7 cellular contexts compared by ENCODE assay signal in the genomic region with DNA sequence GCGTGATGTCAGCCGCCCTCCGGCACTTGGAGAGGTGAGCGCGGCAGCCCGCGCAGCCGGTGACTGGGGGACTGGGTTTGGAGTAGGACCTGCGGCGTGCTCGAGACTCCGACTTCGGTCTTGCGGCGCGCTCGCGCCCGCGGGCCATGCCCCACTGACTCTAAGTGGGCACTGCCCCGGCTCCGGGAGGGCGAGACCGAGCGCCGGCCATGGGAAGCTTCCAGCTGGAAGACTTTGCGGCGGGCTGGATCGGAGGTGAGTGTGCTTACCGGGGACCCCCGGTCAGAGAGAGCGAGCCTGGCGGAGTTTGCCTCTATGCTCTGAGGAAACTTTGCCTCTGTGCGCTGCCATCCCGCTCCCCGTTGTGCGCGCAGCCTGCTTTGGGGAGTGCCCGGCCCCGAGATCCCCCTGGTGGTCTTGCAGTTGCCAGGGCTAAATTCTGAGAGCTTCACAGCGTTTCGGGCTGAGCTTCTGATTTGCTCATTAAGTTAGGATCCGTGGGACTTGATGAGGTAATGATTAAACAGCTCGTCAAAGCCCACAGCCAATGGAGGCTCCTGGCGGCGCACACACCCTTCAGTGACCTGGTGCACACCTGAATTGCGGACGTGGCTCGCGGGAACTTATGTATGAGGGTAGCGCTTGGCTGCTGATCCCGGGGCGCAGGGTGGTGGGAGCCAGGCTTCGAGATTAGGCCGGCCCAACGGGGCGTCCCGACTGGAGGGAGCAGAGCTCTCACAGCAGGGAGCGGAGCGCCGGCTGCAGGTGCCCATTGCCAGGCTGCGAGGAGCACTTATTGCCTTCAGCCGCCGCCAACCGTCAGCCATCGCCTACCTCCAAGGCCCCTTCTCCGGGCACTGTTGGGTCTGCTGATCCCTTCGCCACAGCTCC. TPM values are rescaled to one million over a fixed set of nuclear protein-coding genes. Genes with fewer than 3 reads are reported as not detected.
DNase-seq lines count a peak whose midpoint lies in the region; ATAC-seq and TF ChIP-seq lines count a peak whose summit lies in the region.

A gene with protein sequence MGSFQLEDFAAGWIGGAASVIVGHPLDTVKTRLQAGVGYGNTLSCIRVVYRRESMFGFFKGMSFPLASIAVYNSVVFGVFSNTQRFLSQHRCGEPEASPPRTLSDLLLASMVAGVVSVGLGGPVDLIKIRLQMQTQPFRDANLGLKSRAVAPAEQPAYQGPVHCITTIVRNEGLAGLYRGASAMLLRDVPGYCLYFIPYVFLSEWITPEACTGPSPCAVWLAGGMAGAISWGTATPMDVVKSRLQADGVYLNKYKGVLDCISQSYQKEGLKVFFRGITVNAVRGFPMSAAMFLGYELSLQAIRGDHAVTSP (plus strand): TSS at position 25 of the 891 bp plus-strand sequence. CDS start 185 bp downstream, at position 210.

- H3K9me3 ChIP-seq in ectodermal cell (ENCODE audit: control insufficient read depth, low read length) (no peaks in the 10 kb centered on the region), mesodermal cell (ENCODE audit: control insufficient read depth, low read length) (peaks cover 8% of the 10 kb centered on the region), thyroid gland (no peaks in the 10 kb centered on the region)

- H3K27me3 ChIP-seq in ectodermal cell (ENCODE audit: control insufficient read depth, insufficient read depth, low read length, poor library complexity, severe bottlenecking) (peaks cover 71% of the 10 kb centered on the region), thyroid gland (peaks cover 4% of the 10 kb centered on the region)

- H3K4me1 ChIP-seq in ectodermal cell (ENCODE audit: control insufficient read depth, insufficient read depth, low read length): no peaks in the 10 kb centered on the region
- no peaks in the 10 kb centered on the region for H3K4me1 ChIP-seq in mesodermal cell (ENCODE audit: control insufficient read depth, insufficient read depth, low read length, poor library complexity, severe bottlenecking)
- peaks cover 8 to 12% of the 10 kb centered on the region in 2 donors for H3K4me1 ChIP-seq in thyroid gland

- no peak for TF ChIP-seq POLR2A in thyroid gland (IDR thresholded peaks at IDR 0.05)

- intact Hi-C loops in thyroid gland (cut with DNase I): loop anchor here (5.0 kb wide), 1 partner anchor 273 kb away; no protein-coding TSS in a partner anchor

- DNase-seq in GM03348 (ENCODE audit: low spot score) (peak; percentile 80), NOMO-1 treated with DMSO at 0.1 percent for 48 hours (lab: John Stamatoyannopoulos, UW; ENCODE audit: unreplicated experiment) (peak; percentile 20), thyroid gland (peak; percentile 67 to 68)

- H3K4me3 ChIP-seq in ectodermal cell (ENCODE audit: insufficient read depth, low read depth, low read length) (peak within 1 kb of the TSS; percentile 53), mesodermal cell (ENCODE audit: extremely low read depth, insufficient read depth, low read length, poor library complexity, severe bottlenecking) (peak within 1 kb of the TSS; percentile 49), thyroid gland (replicated peaks in 1 of 3) (peak within 1 kb of the TSS in 1 of 3 donors; percentile 27)

- no peak within 1 kb of the TSS for H3K27ac ChIP-seq in ectodermal cell (ENCODE audit: insufficient read depth, low read depth, low read length, poor library complexity, severe bottlenecking)
- no peak within 1 kb of the TSS for H3K27ac ChIP-seq in mesodermal cell (ENCODE audit: low read depth, low read length, severe bottlenecking)
- H3K27ac ChIP-seq in thyroid gland: no peak within 1 kb of the TSS

- WGBS in ectodermal cell, 2 experiments: 2% methylated on average over 68 of the region's 68 CpGs
- 3% methylated on average over 49 to 54 of the region's 68 CpGs for WGBS in mesodermal cell (ENCODE audit: insufficient coverage in 2 of 2), 2 experiments
- 1% methylated on average over 30 to 48 of the region's 68 CpGs for WGBS in thyroid gland, 2 donors

- ATAC-seq in HG03066 (IDR thresholded peaks at IDR 0.05; ENCODE audit: low read depth, unreplicated experiment) (peak; percentile 78), HG02852 (IDR thresholded peaks at IDR 0.05; ENCODE audit: unreplicated experiment) (no peak)

- TF ChIP-seq CTCF in thyroid gland (IDR thresholded peaks at IDR 0.05): peak in 2 of 6 experiments; percentile 25 to 49

- H3K36me3 ChIP-seq in ectodermal cell (ENCODE audit: control insufficient read depth, insufficient read depth, low read length) (no peaks in the 10 kb centered on the region), mesodermal cell (ENCODE audit: control insufficient read depth, insufficient read depth, low read length) (no peaks in the 10 kb centered on the region), thyroid gland (no peaks in the 10 kb centered on the region)

RNA-seq across cellular contexts. Expression of the gene that starts here (rescaled TPM):
- not detected for polyA plus RNA-seq in ectodermal cell (2013, experiment 1 of 4)
- 0.46 TPM for polyA plus RNA-seq in ectodermal cell (2013, experiment 2 of 4)
- polyA plus RNA-seq in ectodermal cell (2013, experiment 3 of 4): 0.27 TPM
- polyA plus RNA-seq in ectodermal cell (2013, experiment 4 of 4): 0.73 TPM
- polyA plus RNA-seq in mesodermal cell (2013, experiment 1 of 2): not detected
- polyA plus RNA-seq in mesodermal cell (2013, experiment 2 of 2): 0.30 TPM
- total RNA-seq in thyroid gland: under 1 TPM in 1 of 4 donors, not detected in 3; 0.33 TPM

Comparison
In these comparisons a context has a peak if more than half of its experiments do, and no peak if none do; other contexts are left out.
1. Peak in DNase-seq in thyroid gland; RNA of the gene not detected or under 1 TPM.
2. DNase-seq: peak in every context shown above with its lines; median percentile 80 in GM03348; 68 in thyroid gland; 20 in NOMO-1 treated with DMSO at 0.1 percent for 48 hours.